Comparison of ENCODE assay signal across 10 cellular contexts in genomic region chr11:110525883-110526282, GRCh38.
DNase-seq lines count a peak whose midpoint lies in the region; ATAC-seq and TF ChIP-seq lines count a peak whose summit lies in the region.
"Had no signal": no experiment of that assay in that cellular context is flagged by ENCODE, and none has a peak within 500 bp of the region (broad histone marks: within the 10 kb centered on the region; RNA-seq: fewer than 3 reads in every experiment).

No MANE protein-coding gene starts in this region.

- H3K9ac ChIP-seq in KMS-11 (no peak overlapping the region), colonic mucosa (ENCODE audit: low read depth in 2 of 2, low read length in 2 of 2) (no peak overlapping the region)

- H3K27ac ChIP-seq in A673 (ENCODE audit: low read depth, low read length, poor library complexity, severe bottlenecking) (no peak overlapping the region), KMS-11 (peak overlapping the region; percentile 29; the same call in 1 of the 2 replicates), colonic mucosa (no peak overlapping the region)
- H3K27ac ChIP-seq: gastrocnemius medialis, PC-9 had no signal

- H3K9me3 ChIP-seq in A673 (ENCODE audit: low read depth, low read length, poor library complexity, severe bottlenecking) (peaks cover 15% of the 10 kb centered on the region), colonic mucosa (no peaks in the 10 kb centered on the region)
- H3K9me3 ChIP-seq: gastrocnemius medialis had no signal

- CTCF ChIA-PET in A673 (lab: Charles Lee) = no interaction called here

- H3K27me3 ChIP-seq in A673 (replicated peaks; ENCODE audit: insufficient read depth, low read depth, low read length, poor library complexity) (no peaks in the 10 kb centered on the region), KMS-11 (ENCODE audit: insufficient read depth, low read depth) (no peaks in the 10 kb centered on the region), colonic mucosa (no peaks in the 10 kb centered on the region)
- H3K27me3 ChIP-seq: gastrocnemius medialis had no signal

- peaks cover 16% of the 10 kb centered on the region for H3K4me1 ChIP-seq in A673 (ENCODE audit: insufficient read depth, low read length, poor library complexity, severe bottlenecking)
- H3K4me1 ChIP-seq in KMS-11 (ENCODE audit: low read depth, poor library complexity, severe bottlenecking) = peaks cover 35% of the 10 kb centered on the region
- no peaks in the 10 kb centered on the region for H3K4me1 ChIP-seq in colonic mucosa
- H3K4me1 ChIP-seq: gastrocnemius medialis had no signal

- H2AFZ ChIP-seq in KMS-11 (ENCODE audit: low read depth) = no peak overlapping the region
- H2AFZ ChIP-seq: PC-9 had no signal

- peak; percentile 62 for DNase-seq in A673 (ENCODE audit: low spot score)
- peak; percentile 42 for DNase-seq in epithelial cell of proximal tubule (ENCODE audit: low read depth)
- DNase-seq in activated gamma-delta T cell treated with Interleukin-2 at 50 U/mL for 16 hours = no peak
- DNase-seq in colonic mucosa = no peak
- no peak for DNase-seq in germinal center (ENCODE audit: low spot score)
- DNase-seq in stimulated activated CD4-positive, alpha-beta T cell treated with anti-CD3 and anti-CD28 coated beads, Interleukin-2, amount 100 ng/mL, for 48 hours = no peak

- POLR2A ChIA-PET in A673 (lab: Charles Lee; ENCODE audit: low non-redundant PET) = interaction anchor here (0.6 kb wide), 1 partner anchor 921 kb away, joined by 3 read pairs; no protein-coding TSS in a partner anchor

- TF ChIP-seq CTCF in A673 (conservative IDR thresholded peaks at IDR 0.05; ENCODE audit: low read depth, low read length) (no peak), KMS-11 (conservative IDR thresholded peaks at IDR 0.05; ENCODE audit: low read depth, low read length) (no peak), epithelial cell of proximal tubule (conservative IDR thresholded peaks at IDR 0.05; ENCODE audit: low read depth, low read length) (no peak), colonic mucosa (IDR thresholded peaks at IDR 0.05) (no peak)

- H3K4me3 ChIP-seq in A673 (ENCODE audit: low read depth, low read length, poor library complexity, severe bottlenecking) = no peak overlapping the region
- no peak overlapping the region for H3K4me3 ChIP-seq in KMS-11 (IDR thresholded peaks at IDR 0.05; ENCODE audit: insufficient read depth, low read depth, low read length)
- no peak overlapping the region for H3K4me3 ChIP-seq in epithelial cell of proximal tubule (ENCODE audit: low read depth, low read length)
- H3K4me3 ChIP-seq in colonic mucosa = no peak overlapping the region
- H3K4me3 ChIP-seq: gastrocnemius medialis, PC-9 had no signal

- ATAC-seq in GM19467 (IDR thresholded peaks at IDR 0.05; ENCODE audit: unreplicated experiment) = peak; percentile 81

- H3K36me3 ChIP-seq in A673 (ENCODE audit: insufficient read depth, low read length, poor library complexity, severe bottlenecking) (no peaks in the 10 kb centered on the region), KMS-11 (ENCODE audit: insufficient read depth) (no peaks in the 10 kb centered on the region), colonic mucosa (no peaks in the 10 kb centered on the region)
- H3K36me3 ChIP-seq: gastrocnemius medialis had no signal

- H4K20me1 ChIP-seq in KMS-11 (ENCODE audit: insufficient read depth) = no peaks in the 10 kb centered on the region

- H3K79me2 ChIP-seq in KMS-11 (ENCODE audit: insufficient read depth, low read depth) = no peaks in the 10 kb centered on the region

- BruUV-seq in A673 (replicated peaks; lab: Mats Ljungman, UMichigan) = no TSS peak

- intact Hi-C loops in A673 (cut with micrococcal nuclease; ENCODE audit: unreplicated experiment) = no loop called here
- intact Hi-C loops in colonic mucosa (cut with DNase I) = no loop called here

- peak overlapping the region; percentile 50 for H3K4me2 ChIP-seq in KMS-11
- H3K4me2 ChIP-seq: PC-9 had no signal

Comparison
In these comparisons a context has a peak if more than half of its experiments do, and no peak if none do; other contexts are left out.
1. DNase-seq: peak in A673 (single experiment) and epithelial cell of proximal tubule (single experiment); none in activated gamma-delta T cell treated with Interleukin-2 at 50 U/mL for 16 hours (single experiment), colonic mucosa (single experiment), germinal center (single experiment) and stimulated activated CD4-positive, alpha-beta T cell treated with anti-CD3 and anti-CD28 coated beads, Interleukin-2, amount 100 ng/mL, for 48 hours (0 of 2).